10 cellular contexts compared by ENCODE assay signal in genomic region chr17:30550512-30551273, GRCh38.
DNase-seq lines count a peak whose midpoint lies in the region.
"Had no signal": no experiment of that assay in that cellular context is flagged by ENCODE, and none has a peak within 500 bp of the region (broad histone marks: within the 10 kb centered on the region; RNA-seq: fewer than 3 reads in every experiment).

No MANE protein-coding gene starts in this region.

- no peak overlapping the region for H3K4me3 ChIP-seq in NT2/D1 (ENCODE audit: insufficient read length, low read depth)

- DNase-seq in D341Med (ENCODE audit: low spot score) (peak; percentile 67), H4 (ENCODE audit: low spot score) (peak; percentile 71), NT2/D1 (ENCODE audit: low read depth, low spot score) (no peak), globus pallidus (ENCODE audit: low spot score) (peak; percentile 5), kidney glomerular epithelial cell (lab: John Stamatoyannopoulos, UW) (no peak), dermis blood vessel endothelial cell (no peak)
- DNase-seq in activated T-helper 1 cell treated with anti-CD3 and anti-CD28 coated beads, Interleukin-12 subunit alpha, Interleukin-12 subunit beta, Interleukin-2, Interleukin-4 antibody, amounts not matched to agents 30 ng/mL and 10 ng/mL and 1 ng/mL, durations not matched to agents 14 hours and 24 hours and 36 hours (ENCODE audit: low spot score), result no peak
- DNase-seq in activated CD4-positive, alpha-beta T cell treated with anti-CD3 and anti-CD28 coated beads for 48 hours, result no peak
- DNase-seq: NCI-H1694 had no signal

- H3K4me3 Mint-ChIP-seq in activated T-helper 1 cell treated with anti-CD3 and anti-CD28 coated beads, Interleukin-12 subunit alpha, Interleukin-12 subunit beta, Interleukin-2, Interleukin-4 antibody, amounts not matched to agents 30 ng/mL and 10 ng/mL and 1 ng/mL, durations not matched to agents 14 hours and 24 hours and 36 hours, result no peak overlapping the region
- H3K4me3 Mint-ChIP-seq: activated naive CD4-positive, alpha-beta T cell treated with anti-CD3 and anti-CD28 coated beads, Interleukin-2, amount 50 U/mL, for 24 hours had no signal

- no peak overlapping the region for H3K27ac Mint-ChIP-seq in activated T-helper 1 cell treated with anti-CD3 and anti-CD28 coated beads, Interleukin-12 subunit alpha, Interleukin-12 subunit beta, Interleukin-2, Interleukin-4 antibody, amounts not matched to agents 30 ng/mL and 10 ng/mL and 1 ng/mL, durations not matched to agents 14 hours and 24 hours and 36 hours
- H3K27ac Mint-ChIP-seq: activated naive CD4-positive, alpha-beta T cell treated with anti-CD3 and anti-CD28 coated beads, Interleukin-2, amount 50 U/mL, for 24 hours had no signal

- intact Hi-C loops in activated T-helper 1 cell treated with anti-CD3 and anti-CD28 coated beads, Interleukin-12 subunit alpha, Interleukin-12 subunit beta, Interleukin-2, Interleukin-4 antibody, amounts not matched to agents 30 ng/mL and 10 ng/mL and 1 ng/mL, durations not matched to agents 14 hours and 24 hours and 36 hours (cut with micrococcal nuclease), result no loop called here

- peaks cover 12% of the 10 kb centered on the region for H3K4me1 Mint-ChIP-seq in activated T-helper 1 cell treated with anti-CD3 and anti-CD28 coated beads, Interleukin-12 subunit alpha, Interleukin-12 subunit beta, Interleukin-2, Interleukin-4 antibody, amounts not matched to agents 30 ng/mL and 10 ng/mL and 1 ng/mL, durations not matched to agents 14 hours and 24 hours and 36 hours (ENCODE audit: low read depth)
- H3K4me1 Mint-ChIP-seq: activated naive CD4-positive, alpha-beta T cell treated with anti-CD3 and anti-CD28 coated beads, Interleukin-2, amount 50 U/mL, for 24 hours had no signal

- no peaks in the 10 kb centered on the region for H3K9me3 Mint-ChIP-seq in activated T-helper 1 cell treated with anti-CD3 and anti-CD28 coated beads, Interleukin-12 subunit alpha, Interleukin-12 subunit beta, Interleukin-2, Interleukin-4 antibody, amounts not matched to agents 30 ng/mL and 10 ng/mL and 1 ng/mL, durations not matched to agents 14 hours and 24 hours and 36 hours
- H3K9me3 Mint-ChIP-seq: activated naive CD4-positive, alpha-beta T cell treated with anti-CD3 and anti-CD28 coated beads, Interleukin-2, amount 50 U/mL, for 24 hours had no signal

- peak overlapping the region; percentile 36 for H3K9ac ChIP-seq in NT2/D1 (ENCODE audit: insufficient read length, low read depth)

- H3K9me3 ChIP-seq in NT2/D1 (ENCODE audit: insufficient read depth, low read length), result no peaks in the 10 kb centered on the region

- no peaks in the 10 kb centered on the region for H3K36me3 Mint-ChIP-seq in activated T-helper 1 cell treated with anti-CD3 and anti-CD28 coated beads, Interleukin-12 subunit alpha, Interleukin-12 subunit beta, Interleukin-2, Interleukin-4 antibody, amounts not matched to agents 30 ng/mL and 10 ng/mL and 1 ng/mL, durations not matched to agents 14 hours and 24 hours and 36 hours (ENCODE audit: low read depth)

- H3K27me3 Mint-ChIP-seq in activated T-helper 1 cell treated with anti-CD3 and anti-CD28 coated beads, Interleukin-12 subunit alpha, Interleukin-12 subunit beta, Interleukin-2, Interleukin-4 antibody, amounts not matched to agents 30 ng/mL and 10 ng/mL and 1 ng/mL, durations not matched to agents 14 hours and 24 hours and 36 hours (ENCODE audit: insufficient read depth), result peaks cover 2% of the 10 kb centered on the region
- H3K27me3 Mint-ChIP-seq: activated naive CD4-positive, alpha-beta T cell treated with anti-CD3 and anti-CD28 coated beads, Interleukin-2, amount 50 U/mL, for 24 hours had no signal

- no peaks in the 10 kb centered on the region for H3K27me3 ChIP-seq in NT2/D1 (ENCODE audit: insufficient read depth, insufficient read length)

- H3K36me3 ChIP-seq in NT2/D1 (ENCODE audit: insufficient read depth, insufficient read length, low read length), result no peaks in the 10 kb centered on the region

- peaks cover 4% of the 10 kb centered on the region for H3K4me1 ChIP-seq in NT2/D1 (ENCODE audit: insufficient read depth, insufficient read length)

Comparison
In these comparisons a context has a peak if more than half of its experiments do, and no peak if none do; other contexts are left out.
1. DNase-seq: peak in D341Med (single experiment), H4 (single experiment) and globus pallidus (single experiment); none in NT2/D1 (single experiment), activated T-helper 1 cell treated with anti-CD3 and anti-CD28 coated beads, Interleukin-12 subunit alpha, Interleukin-12 subunit beta, Interleukin-2, Interleukin-4 antibody, amounts not matched to agents 30 ng/mL and 10 ng/mL and 1 ng/mL, durations not matched to agents 14 hours and 24 hours and 36 hours (single experiment), activated CD4-positive, alpha-beta T cell treated with anti-CD3 and anti-CD28 coated beads for 48 hours (single experiment), kidney glomerular epithelial cell (single experiment) and dermis blood vessel endothelial cell (single experiment).